In genomic region chr11:73944901-73945300, GRCh38 we compare ENCODE assay signal across 23 cellular contexts.
"Had no signal": no experiment of that assay in that cellular context is flagged by ENCODE, and none has a peak within 500 bp of the region (broad histone marks: within the 10 kb centered on the region; RNA-seq: fewer than 3 reads in every experiment).

No MANE protein-coding gene starts in this region.

- H3K36me3 ChIP-seq: colonic mucosa, esophagus muscularis mucosa, esophagus squamous epithelium, gastrocnemius medialis, gastroesophageal sphincter, heart left ventricle, heart right ventricle had no signal

- H3K4me3 ChIP-seq: colonic mucosa, coronary artery, esophagus muscularis mucosa, esophagus squamous epithelium, gastrocnemius medialis, gastroesophageal sphincter, heart left ventricle, heart right ventricle, hepatocyte had no signal

- H3K9me3 ChIP-seq: colonic mucosa, esophagus muscularis mucosa, esophagus squamous epithelium, gastrocnemius medialis, gastroesophageal sphincter, heart left ventricle had no signal

- H3K27ac ChIP-seq: colonic mucosa, coronary artery, dorsolateral prefrontal cortex, epithelial cell of prostate, esophagus muscularis mucosa, esophagus squamous epithelium, foreskin keratinocyte, gastrocnemius medialis, gastroesophageal sphincter, heart left ventricle, heart right ventricle, hepatocyte had no signal

- H3K4me2 ChIP-seq: hepatocyte had no signal

- DNase-seq: colonic mucosa; cortex of kidney; dermis blood vessel endothelial cell; dorsolateral prefrontal cortex; effector CD4-positive, alpha-beta T cell; effector CD8-positive, alpha-beta T cell; effector memory CD4-positive, alpha-beta T cell; effector memory CD8-positive, alpha-beta T cell; endodermal cell; erythroblast; esophagus squamous epithelium; foreskin fibroblast; foreskin keratinocyte; foreskin melanocyte; gastrocnemius medialis; glutamatergic neuron; heart left ventricle; heart right ventricle had no signal

- H3K4me1 ChIP-seq: colonic mucosa, esophagus muscularis mucosa, foreskin keratinocyte, gastrocnemius medialis, gastroesophageal sphincter, heart right ventricle had no signal

- H3K27me3 ChIP-seq: colonic mucosa, dorsolateral prefrontal cortex, esophagus muscularis mucosa, esophagus squamous epithelium, gastrocnemius medialis, gastroesophageal sphincter, heart left ventricle, heart right ventricle, hepatocyte had no signal
